In genomic region chr1:75986478-75986877, GRCh38 we compare ENCODE assay signal across 1 cellular context.
TF ChIP-seq lines count a peak whose summit lies in the region.

No MANE protein-coding gene starts in this region.

TF ChIP-seq in A549, 52 proteins besides CTCF, POLR2A, EP300 and RAD21 (continued from another document):
- TF ChIP-seq PBX3 (IDR thresholded peaks at IDR 0.05), result no peak
- TF ChIP-seq PHF8 (IDR thresholded peaks at IDR 0.05; ENCODE audit: borderline replicate concordance, low read depth), result no peak
- TF ChIP-seq ZSCAN20 (CRISPR knock-in tag; IDR thresholded peaks at IDR 0.05), result no peak
- TF ChIP-seq HOXB5 (CRISPR knock-in tag; IDR thresholded peaks at IDR 0.05), result no peak
- TF ChIP-seq NPAS2 (CRISPR knock-in tag; IDR thresholded peaks at IDR 0.05; ENCODE audit: borderline replicate concordance), result no peak
- TF ChIP-seq TFCP2L1 (CRISPR knock-in tag; IDR thresholded peaks at IDR 0.05), result no peak
- TF ChIP-seq KDM1A (IDR thresholded peaks at IDR 0.05; ENCODE audit: low read depth), result no peak
- no peak for TF ChIP-seq MAZ (IDR thresholded peaks at IDR 0.05; ENCODE audit: borderline replicate concordance, low read depth, low read length)
- TF ChIP-seq HOXB13 (CRISPR knock-in tag; IDR thresholded peaks at IDR 0.05; ENCODE audit: low read depth), result no peak
- TF ChIP-seq, protein P1, sequence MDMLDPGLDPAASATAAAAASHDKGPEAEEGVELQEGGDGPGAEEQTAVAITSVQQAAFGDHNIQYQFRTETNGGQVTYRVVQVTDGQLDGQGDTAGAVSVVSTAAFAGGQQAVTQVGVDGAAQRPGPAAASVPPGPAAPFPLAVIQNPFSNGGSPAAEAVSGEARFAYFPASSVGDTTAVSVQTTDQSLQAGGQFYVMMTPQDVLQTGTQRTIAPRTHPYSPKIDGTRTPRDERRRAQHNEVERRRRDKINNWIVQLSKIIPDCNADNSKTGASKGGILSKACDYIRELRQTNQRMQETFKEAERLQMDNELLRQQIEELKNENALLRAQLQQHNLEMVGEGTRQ (IDR thresholded peaks at IDR 0.05), result no peak
- no peak for TF ChIP-seq RNF2 (IDR thresholded peaks at IDR 0.05; ENCODE audit: borderline replicate concordance, low read depth)
